ENCODE assay signal across 8 cellular contexts in genomic region chrX:103687073-103687695, GRCh38. TPM values are rescaled to one million over a fixed set of nuclear protein-coding genes. Genes with fewer than 3 reads are reported as not detected.
A peak's percentile ranks its signal among the peaks of the same experiment; 100 is the strongest.
DNase-seq lines count a peak whose midpoint lies in the region; ATAC-seq and TF ChIP-seq lines count a peak whose summit lies in the region.

No MANE protein-coding gene starts in this region.

- DNase-seq in AG04450 (ENCODE audit: low read depth, low spot score) = peak; percentile 42
- peak; percentile 51 for DNase-seq in NCI-H2196 treated with DMSO at 0.1 percent for 48 hours (lab: John Stamatoyannopoulos, UW; ENCODE audit: unreplicated experiment)
- DNase-seq in activated CD4-positive, alpha-beta T cell treated with anti-CD3 and anti-CD28 coated beads for 24 hours (ENCODE audit: low read depth in 2 of 2) = peak; percentile 69 to 77
- peak; percentile 90 for DNase-seq in coronary artery (ENCODE audit: low spot score)
- DNase-seq in right lobe of liver = peak; percentile 89 to 92 (median 91)
- DNase-seq in stimulated activated CD4-positive, alpha-beta T cell treated with anti-CD3 and anti-CD28 coated beads, Interleukin-4, amount 100 ng/mL, for 1 hour = peak; percentile 87

- H3K27me3 ChIP-seq in AG04450 (ENCODE audit: control insufficient read depth, insufficient read depth, low read length) (no peaks in the 10 kb centered on the region), right lobe of liver (no peaks in the 10 kb centered on the region)

- H3K27ac ChIP-seq in AG04450 (ENCODE audit: low read depth, low read length) (peak overlapping the region; percentile 98), coronary artery (peak overlapping the region; percentile 88 to 96), right lobe of liver (peak overlapping the region; percentile 96 to 99 (median 98))

- peak overlapping the region; percentile 70 for H3K4me3 ChIP-seq in AG04450 (ENCODE audit: low read depth, low read length)
- H3K4me3 ChIP-seq in coronary artery = peak overlapping the region; percentile 74
- H3K4me3 ChIP-seq in right lobe of liver = peak overlapping the region; percentile 39 to 61 (median 55)

- TF ChIP-seq POLR2A in right lobe of liver (IDR thresholded peaks at IDR 0.05) = peak; percentile 56

- H3K4me1 ChIP-seq in right lobe of liver = peaks cover 0 to 15% (median 0%) of the 10 kb centered on the region in 4 donors

- peak; percentile 59 for ATAC-seq in GM18867 (IDR thresholded peaks at IDR 0.05; ENCODE audit: unreplicated experiment)
- peak; percentile 50 for ATAC-seq in HG03066 (IDR thresholded peaks at IDR 0.05; ENCODE audit: low read depth, unreplicated experiment)
- ATAC-seq in right lobe of liver = peak; percentile 82 to 88 (median 84)

- CTCF ChIA-PET in AG04450 (lab: Charles Lee) = interaction anchor here (0.6 to 1.0 kb wide), 4 partner anchors 81 to 310 kb away, joined by 3 to 12 read pairs (median 6); no protein-coding TSS in a partner anchor

- POLR2A ChIA-PET in AG04450 (lab: Yijun Ruan, JAX) = interaction anchor here (0.7 to 1.0 kb wide), 4 partner anchors 57 to 151 kb away, joined by 3 to 7 read pairs (median 4); no protein-coding TSS in a partner anchor

- H3K9me3 ChIP-seq in AG04450 (ENCODE audit: control insufficient read depth, insufficient read depth, low read length) (no peaks in the 10 kb centered on the region), right lobe of liver (no peaks in the 10 kb centered on the region)

- peak; percentile 54 for TF ChIP-seq CTCF in AG04450 (IDR thresholded peaks at IDR 0.05; ENCODE audit: low read depth, low read length)
- peak; percentile 12 for TF ChIP-seq CTCF in coronary artery (IDR thresholded peaks at IDR 0.05)
- TF ChIP-seq CTCF in right lobe of liver (IDR thresholded peaks at IDR 0.05) = peak; percentile 31 to 41 (median 38)

- peaks cover 0 to 24% (median 12%) of the 10 kb centered on the region in 4 donors for H3K36me3 ChIP-seq in right lobe of liver

- intact Hi-C loops in right lobe of liver (cut with DNase I) = no loop called here

- WGBS in right lobe of liver (ENCODE audit: insufficient coverage, low coverage, low lambda C conversion rate, missing lambda C conversion rate) = 18% methylated on average over 29 of the region's 40 CpGs

RNA-seq across cellular contexts. Expression of gene MORF4L2, which starts 0.7 kb away (rescaled TPM):
- polyA plus RNA-seq in AG04450 (2011; rRNA removed) = 452 and 562 TPM in 2 replicates
- polyA minus RNA-seq in AG04450 (2011; rRNA and poly(A)+ RNA removed) = 198 and 254 TPM in 2 replicates
- total RNA-seq in right lobe of liver = 100 to 1,000 TPM; 148 to 252 (median 183) TPM

RNA-seq across cellular contexts. Expression of gene TMEM31, which starts 23.5 kb away (rescaled TPM):
- not detected in 2 replicates for polyA plus RNA-seq in AG04450 (2011; rRNA removed)
- not detected in 2 replicates for polyA minus RNA-seq in AG04450 (2011; rRNA and poly(A)+ RNA removed)
- total RNA-seq in right lobe of liver = under 1 TPM in 1 of 6 experiments, not detected in 5; 0.37 TPM

RNA-seq across cellular contexts. Expression of gene TCEAL1, which starts 58.4 kb away (rescaled TPM):
- polyA plus RNA-seq in AG04450 (2011; rRNA removed) = 19.2 and 24.9 TPM in 2 replicates
- 3.1 and 4.0 TPM in 2 replicates for polyA minus RNA-seq in AG04450 (2011; rRNA and poly(A)+ RNA removed)
- 10 to 100 TPM in 2 of 6 experiments, 1 to 10 TPM in 4; 5.6 to 14.6 (median 7.8) TPM for total RNA-seq in right lobe of liver

Comparison
In these comparisons a context has a peak if more than half of its experiments do, and no peak if none do; other contexts are left out.
1. Peak in every context shown above with its lines: DNase-seq, ATAC-seq, H3K4me3 ChIP-seq and H3K27ac ChIP-seq.